8 cellular contexts compared by ENCODE assay signal in genomic region chr15:65792130-65792987, GRCh38. TPM values are rescaled to one million over a fixed set of nuclear protein-coding genes. Genes with fewer than 3 reads are reported as not detected.
DNase-seq lines count a peak whose midpoint lies in the region; ATAC-seq and TF ChIP-seq lines count a peak whose summit lies in the region.

TSS of gene DENND4A (minus strand) at chr15:65792293. CDS start at chr15:65756450, 35,843 bp downstream.

- H3K27me3 ChIP-seq in liver (ENCODE audit: control insufficient read depth in 4 of 4, insufficient read depth in 4 of 4, low read length in 3 of 4) = no peaks in the 10 kb centered on the region

- H3K27ac ChIP-seq in C4-2B = peak within 1 kb of the TSS; percentile 86
- peak within 1 kb of the TSS; percentile 90 to 100 for H3K27ac ChIP-seq in liver (ENCODE audit: low read depth in 1 of 2, low read length in 2 of 2)

- TF ChIP-seq CTCF in C4-2B (conservative IDR thresholded peaks at IDR 0.05) (no peak), liver (IDR thresholded peaks at IDR 0.05; ENCODE audit: low read depth, low read length, missing input control) (no peak)

- ATAC-seq in GM19395 (IDR thresholded peaks at IDR 0.05; ENCODE audit: unreplicated experiment) = peak; percentile 83
- ATAC-seq in HG03565 (IDR thresholded peaks at IDR 0.05; ENCODE audit: unreplicated experiment) = peak; percentile 65

- H3K36me3 ChIP-seq in liver (ENCODE audit: control insufficient read depth in 4 of 4, insufficient read depth in 3 of 4, low read depth in 1 of 4, low read length in 3 of 4) = no peaks in the 10 kb centered on the region

- DNase-seq in NCI-H774 (lab: John Stamatoyannopoulos, UW) = peak; percentile 96
- peak; percentile 98 for DNase-seq in activated CD4-positive, alpha-beta T cell treated with anti-CD3 and anti-CD28 coated beads, Interleukin-2, amount 50 U/mL, for 48 hours
- DNase-seq in dermis microvascular lymphatic vessel endothelial cell (ENCODE audit: low read depth in 2 of 2) = peak; percentile 95 to 99
- DNase-seq in stimulated activated CD4-positive, alpha-beta T cell treated with anti-CD3 and anti-CD28 coated beads, Interleukin-4, amount 100 ng/mL, for 24 hours = peak; percentile 98

- peaks cover 0 to 17% (median 4%) of the 10 kb centered on the region in 4 donors for H3K4me1 ChIP-seq in liver (ENCODE audit: control insufficient read depth in 4 of 4, insufficient read depth in 4 of 4, low read length in 3 of 4)

- H3K4me3 ChIP-seq in liver (ENCODE audit: low read depth in 1 of 3, low read length in 3 of 3) = peak within 1 kb of the TSS; percentile 81 to 98 (median 95)

- under 1% methylated on average over 63 of the region's 63 CpGs for WGBS in liver

- H3K9ac ChIP-seq in liver (ENCODE audit: low read depth in 1 of 2, low read length in 2 of 2) = peak within 1 kb of the TSS; percentile 71 to 100

- TF ChIP-seq RAD21 in liver (IDR thresholded peaks at IDR 0.05) = peak; percentile 38 to 48

- no peaks in the 10 kb centered on the region for H3K9me3 ChIP-seq in liver (ENCODE audit: control insufficient read depth in 4 of 4, low read length in 3 of 4)

TF ChIP-seq in liver, 16 proteins besides CTCF, POLR2A, EP300 and RAD21:
- TF ChIP-seq JUND (IDR thresholded peaks at IDR 0.05) = no peak
- TF ChIP-seq HNF4G (IDR thresholded peaks at IDR 0.05) = no peak
- no peak for TF ChIP-seq GABPA (IDR thresholded peaks at IDR 0.05 in 1 of 2, conservative IDR thresholded peaks at IDR 0.05 in 1 of 2)
- peak; percentile 44 for TF ChIP-seq ZBTB33 (IDR thresholded peaks at IDR 0.05)
- no peak for TF ChIP-seq FOXA2 (IDR thresholded peaks at IDR 0.05)
- TF ChIP-seq YY1 (IDR thresholded peaks at IDR 0.05) = peak; percentile 98
- TF ChIP-seq MAX (IDR thresholded peaks at IDR 0.05) = peak; percentile 62
- no peak for TF ChIP-seq FOXA1 (IDR thresholded peaks at IDR 0.05)
- TF ChIP-seq NR2F2 (IDR thresholded peaks at IDR 0.05) = peak; percentile 94
- TF ChIP-seq EGR1 (IDR thresholded peaks at IDR 0.05; ENCODE audit: low read depth in 2 of 2) = peak; percentile 96 to 98
- peak; percentile 55 to 57 for TF ChIP-seq RXRA (IDR thresholded peaks at IDR 0.05)
- peak; percentile 90 for TF ChIP-seq SP1 (IDR thresholded peaks at IDR 0.05)
- no peak for TF ChIP-seq TAF1 (conservative IDR thresholded peaks at IDR 0.05)
- TF ChIP-seq REST (IDR thresholded peaks at IDR 0.05) = peak; percentile 88
- peak in 1 of 2 donors; percentile 32 for TF ChIP-seq HNF4A (conservative IDR thresholded peaks at IDR 0.05)
- TF ChIP-seq ATF3 (IDR thresholded peaks at IDR 0.05) = peak; percentile 45

RNA-seq across cellular contexts. Expression of gene DENND4A, which starts in this region (rescaled TPM):
- total RNA-seq in dermis microvascular lymphatic vessel endothelial cell = 18.6 and 24.0 TPM in 2 replicates
- total RNA-seq in liver = 10 to 100 TPM; 37.3 to 75.5 TPM
- polyA plus RNA-seq in liver = 10 to 100 TPM in 1 of 2 donors, 1 to 10 TPM in 1; 5.2 to 10.6 TPM

Comparison
In these comparisons a context has a peak if more than half of its experiments do, and no peak if none do; other contexts are left out.
1. Peak in every context shown above with its lines: DNase-seq, ATAC-seq, H3K4me3 ChIP-seq and H3K27ac ChIP-seq.